27 cellular contexts compared by ENCODE assay signal in genomic region chr19:49014870-49015255, GRCh38. TPM values are rescaled to one million over a fixed set of nuclear protein-coding genes. Genes with fewer than 3 reads are reported as not detected.
"Had no signal": no experiment of that assay in that cellular context is flagged by ENCODE, and none has a peak within 500 bp of the region (broad histone marks: within the 10 kb centered on the region; RNA-seq: fewer than 3 reads in every experiment).

No MANE protein-coding gene starts in this region.

- H3K27ac Mint-ChIP-seq: activated CD4-positive, alpha-beta memory T cell treated with anti-CD3 and anti-CD28 coated beads, Interleukin-2, amount 10 ng/mL, durations not matched to agents 7 days and 5 days; activated CD8-positive, alpha-beta memory T cell treated with anti-CD3 and anti-CD28 coated beads, Interleukin-2, amount 10 ng/mL, durations not matched to agents 7 days and 5 days; activated naive CD8-positive, alpha-beta T cell treated with anti-CD3 and anti-CD28 coated beads, Interleukin-2, amount 10 ng/mL, durations not matched to agents 7 days and 5 days; natural killer cell; stimulated activated naive CD8-positive, alpha-beta T cell treated with anti-CD3 and anti-CD28 coated beads, Interleukin-15, amount 100 ng/mL, for 72 hours; T-cell had no signal

- H3K4me3 Mint-ChIP-seq: activated CD4-positive, alpha-beta memory T cell treated with anti-CD3 and anti-CD28 coated beads, Interleukin-2, amount 10 ng/mL, durations not matched to agents 7 days and 5 days; activated CD8-positive, alpha-beta memory T cell treated with anti-CD3 and anti-CD28 coated beads, Interleukin-2, amount 10 ng/mL, durations not matched to agents 7 days and 5 days; activated naive CD8-positive, alpha-beta T cell treated with anti-CD3 and anti-CD28 coated beads, Interleukin-2, amount 10 ng/mL, durations not matched to agents 7 days and 5 days; brain; stimulated activated naive CD8-positive, alpha-beta T cell treated with anti-CD3 and anti-CD28 coated beads, Interleukin-15, amount 100 ng/mL, for 72 hours; T-cell had no signal

- H3K27ac ChIP-seq: coronary artery, lower lobe of right lung, neutrophil, parathyroid adenoma, suprapubic skin, transverse colon, vagina had no signal

- DNase-seq: activated CD4-positive, alpha-beta memory T cell treated with anti-CD3 and anti-CD28 coated beads, Interleukin-2, amount 10 ng/mL, durations not matched to agents 7 days and 5 days; activated CD4-positive, alpha-beta T cell treated with anti-CD3 and anti-CD28 coated beads for 48 hours; activated CD4-positive, CD25-positive, alpha-beta regulatory T cell; activated CD8-positive, alpha-beta memory T cell treated with anti-CD3 and anti-CD28 coated beads, Interleukin-2, amount 10 ng/mL, durations not matched to agents 7 days and 5 days; activated naive CD4-positive, alpha-beta T cell treated with Interleukin-2 at 50 U/mL for 16 hours; activated naive CD8-positive, alpha-beta T cell treated with anti-CD3 and anti-CD28 coated beads, Interleukin-2, amount 10 ng/mL, durations not matched to agents 7 days and 5 days; amygdala; caudate nucleus; foreskin melanocyte; hypothalamus; lower lobe of right lung; natural killer cell; stimulated activated CD4-positive, alpha-beta T cell treated with anti-CD3 and anti-CD28 coated beads, Interleukin-4, amount 100 ng/mL, for 1 hour; stimulated activated naive CD8-positive, alpha-beta T cell treated with anti-CD3 and anti-CD28 coated beads, Interleukin-15, amount 100 ng/mL, for 72 hours; T-cell; T-helper 9 cell; transverse colon had no signal

- H3K4me3 ChIP-seq: coronary artery, lower lobe of right lung, smooth muscle cell, suprapubic skin, transverse colon, vagina had no signal

- H3K36me3 Mint-ChIP-seq: natural killer cell had no signal

- H3K9me3 Mint-ChIP-seq: activated CD4-positive, alpha-beta memory T cell treated with anti-CD3 and anti-CD28 coated beads, Interleukin-2, amount 10 ng/mL, durations not matched to agents 7 days and 5 days; activated naive CD8-positive, alpha-beta T cell treated with anti-CD3 and anti-CD28 coated beads, Interleukin-2, amount 10 ng/mL, durations not matched to agents 7 days and 5 days; natural killer cell; stimulated activated naive CD8-positive, alpha-beta T cell treated with anti-CD3 and anti-CD28 coated beads, Interleukin-15, amount 100 ng/mL, for 72 hours; T-cell had no signal

- ATAC-seq: activated CD8-positive, alpha-beta memory T cell treated with anti-CD3 and anti-CD28 coated beads, Interleukin-2, amount 10 ng/mL, durations not matched to agents 7 days and 5 days; lower lobe of right lung; natural killer cell; sciatic nerve; stimulated activated naive CD8-positive, alpha-beta T cell treated with anti-CD3 and anti-CD28 coated beads, Interleukin-15, amount 100 ng/mL, for 72 hours; T-cell had no signal

- H3K9me3 ChIP-seq: lower lobe of right lung, neutrophil, suprapubic skin, transverse colon, vagina had no signal

RNA-seq across cellular contexts. Expression of gene LHB, which starts 2.0 kb away (rescaled TPM):
- total RNA-seq: activated CD8-positive, alpha-beta memory T cell treated with anti-CD3 and anti-CD28 coated beads, Interleukin-2, amount 10 ng/mL, durations not matched to agents 7 days and 5 days; activated naive CD8-positive, alpha-beta T cell treated with anti-CD3 and anti-CD28 coated beads, Interleukin-2, amount 10 ng/mL, durations not matched to agents 7 days and 5 days; fibroblast of lung; lower lobe of right lung; sciatic nerve; smooth muscle cell; suprapubic skin; vagina had no signal

RNA-seq across cellular contexts. Expression of gene CGB3, which starts 9.3 kb away (rescaled TPM):
- total RNA-seq: activated CD4-positive, alpha-beta memory T cell treated with anti-CD3 and anti-CD28 coated beads, Interleukin-2, amount 10 ng/mL, durations not matched to agents 7 days and 5 days; activated CD8-positive, alpha-beta memory T cell treated with anti-CD3 and anti-CD28 coated beads, Interleukin-2, amount 10 ng/mL, durations not matched to agents 7 days and 5 days; activated naive CD8-positive, alpha-beta T cell treated with anti-CD3 and anti-CD28 coated beads, Interleukin-2, amount 10 ng/mL, durations not matched to agents 7 days and 5 days; epithelial cell of proximal tubule; fibroblast of lung; lower lobe of right lung; natural killer cell; sciatic nerve; smooth muscle cell; suprapubic skin; T-cell; transverse colon; vagina had no signal

RNA-seq across cellular contexts. Expression of gene CGB2, which starts 16.8 kb away (rescaled TPM):
- total RNA-seq: activated CD4-positive, alpha-beta memory T cell treated with anti-CD3 and anti-CD28 coated beads, Interleukin-2, amount 10 ng/mL, durations not matched to agents 7 days and 5 days; activated CD8-positive, alpha-beta memory T cell treated with anti-CD3 and anti-CD28 coated beads, Interleukin-2, amount 10 ng/mL, durations not matched to agents 7 days and 5 days; activated naive CD8-positive, alpha-beta T cell treated with anti-CD3 and anti-CD28 coated beads, Interleukin-2, amount 10 ng/mL, durations not matched to agents 7 days and 5 days; epithelial cell of proximal tubule; fibroblast of lung; lower lobe of right lung; natural killer cell; sciatic nerve; smooth muscle cell; suprapubic skin; T-cell; transverse colon; vagina had no signal
